19 cellular contexts compared by ENCODE assay signal in genomic region chr13:26619321-26619720, GRCh38.
A peak's percentile ranks its signal among the peaks of the same experiment; 100 is the strongest.
DNase-seq lines count a peak whose midpoint lies in the region; ATAC-seq, FAIRE-seq and TF ChIP-seq lines count a peak whose summit lies in the region.
"Had no signal": no experiment of that assay in that cellular context is flagged by ENCODE, and none has a peak within 500 bp of the region (broad histone marks: within the 10 kb centered on the region; RNA-seq: fewer than 3 reads in every experiment).

No MANE protein-coding gene starts in this region.

- peaks cover 12% of the 10 kb centered on the region for H3K79me2 ChIP-seq in endothelial cell of umbilical vein (ENCODE audit: control insufficient read depth, insufficient read depth, low read length)
- no peaks in the 10 kb centered on the region for H3K79me2 ChIP-seq in OCI-LY7 (ENCODE audit: insufficient read depth, low read depth, low read length)

- peaks cover 2 to 12% of the 10 kb centered on the region in 2 experiments for H3K36me3 ChIP-seq in endothelial cell of umbilical vein (ENCODE audit: control insufficient read depth in 2 of 2, extremely low read depth in 1 of 2, insufficient read depth in 2 of 2, low read length in 2 of 2)
- H3K36me3 ChIP-seq in OCI-LY7 (ENCODE audit: insufficient read depth, low read length): no peaks in the 10 kb centered on the region
- H3K36me3 ChIP-seq: uterus had no signal

- H4K20me1 ChIP-seq in endothelial cell of umbilical vein (replicated peaks; ENCODE audit: control insufficient read depth, extremely low read depth, insufficient read depth, low read length): peaks cover under 1% of the 10 kb centered on the region
- H4K20me1 ChIP-seq in OCI-LY7 (ENCODE audit: insufficient read depth, low read length): no peaks in the 10 kb centered on the region

- TF ChIP-seq POLR2A in endothelial cell of umbilical vein (IDR thresholded peaks at IDR 0.05; ENCODE audit: low read depth, low read length): no peak

- TF ChIP-seq CTCF in endothelial cell of umbilical vein (IDR thresholded peaks at IDR 0.05; ENCODE audit: extremely low read depth in 1 of 2, insufficient read depth in 1 of 2, low read depth in 1 of 2, low read length in 2 of 2): no peak
- TF ChIP-seq CTCF in OCI-LY7 (conservative IDR thresholded peaks at IDR 0.05; ENCODE audit: low read length): no peak

- no peaks in the 10 kb centered on the region for H3K9me1 ChIP-seq in endothelial cell of umbilical vein (replicated peaks; ENCODE audit: control insufficient read depth, extremely low read depth, insufficient read depth, low read length)

- H3K4me3 ChIP-seq in endothelial cell of umbilical vein (replicated peaks in 1 of 3; ENCODE audit: insufficient read depth in 1 of 3, low read depth in 1 of 3, low read length in 3 of 3) (no peak overlapping the region), OCI-LY7 (ENCODE audit: low read depth, low read length, poor library complexity, severe bottlenecking) (no peak overlapping the region)
- H3K4me3 ChIP-seq: spleen, uterus had no signal

- no peaks in the 10 kb centered on the region for H3K4me1 ChIP-seq in endothelial cell of umbilical vein (ENCODE audit: control insufficient read depth, extremely low read depth, insufficient read depth, low read length)
- H3K4me1 ChIP-seq in OCI-LY7 (ENCODE audit: insufficient read depth, low read length, poor library complexity, severe bottlenecking): no peaks in the 10 kb centered on the region
- H3K4me1 ChIP-seq: uterus had no signal

- H3K27ac ChIP-seq in endothelial cell of umbilical vein (ENCODE audit: insufficient read depth, low read depth, low read length): no peak overlapping the region
- H3K27ac ChIP-seq in OCI-LY7 (ENCODE audit: low read depth, low read length, poor library complexity, severe bottlenecking): no peak overlapping the region
- H3K27ac ChIP-seq: spleen, uterus had no signal

- H3K4me2 ChIP-seq in endothelial cell of umbilical vein (ENCODE audit: insufficient read depth, low read length) (no peak overlapping the region), OCI-LY7 (ENCODE audit: low read length) (no peak overlapping the region)

- H3K9me2 ChIP-seq in OCI-LY7 (ENCODE audit: insufficient read depth, low read length): no peaks in the 10 kb centered on the region

- POLR2A ChIA-PET in endothelial cell of umbilical vein (lab: Charles Lee): no interaction called here
- POLR2A ChIA-PET in OCI-LY7 (lab: Charles Lee): no interaction called here

- peak; percentile 82 for DNase-seq in EH (ENCODE audit: low read depth)
- peak; percentile 6 for DNase-seq in OCI-M1 (lab: John Stamatoyannopoulos, UW)
- no peak for DNase-seq in endothelial cell of umbilical vein (ENCODE audit: low read depth, low spot score)
- peak; percentile 59 for DNase-seq in non-pigmented ciliary epithelial cell (ENCODE audit: low read depth)
- no peak for DNase-seq in NCI-H510A (lab: John Stamatoyannopoulos, UW)
- DNase-seq in OCI-LY7 (ENCODE audit: low spot score): no peak
- DNase-seq: activated naive CD4-positive, alpha-beta T cell treated with anti-CD3 and anti-CD28 coated beads, Interleukin-2, amount 50 U/mL, for 16 hours; DMS79; H9; hippocampal formation; left colon; NCI-H1436 treated with DMSO at 0.1 percent for 48 hours; spleen; T-helper 1 cell; uterus had no signal

- H3K27me3 ChIP-seq in endothelial cell of umbilical vein (ENCODE audit: control insufficient read depth in 2 of 2, insufficient read depth in 2 of 2, low read length in 2 of 2): no peaks in the 10 kb centered on the region
- H3K27me3 ChIP-seq: spleen, uterus had no signal

- no TSS peak for BruUV-seq in endothelial cell of umbilical vein (replicated peaks; lab: Mats Ljungman, UMichigan)
- BruUV-seq in OCI-LY7 (replicated peaks; lab: Mats Ljungman, UMichigan): no TSS peak

- CTCF ChIA-PET in endothelial cell of umbilical vein (lab: Charles Lee): interaction anchor here (1.6 kb wide), 1 partner anchor 10 kb away, joined by 8 read pairs; no protein-coding TSS in a partner anchor
- CTCF ChIA-PET in OCI-LY7 (lab: Charles Lee; ENCODE audit: unreplicated experiment): no interaction called here

- no peak for FAIRE-seq in endothelial cell of umbilical vein (lab: Jason Lieb, UNC)

- H3K9me3 ChIP-seq in endothelial cell of umbilical vein (replicated peaks; ENCODE audit: control insufficient read depth, insufficient read depth, low read length) (peaks cover 2% of the 10 kb centered on the region), OCI-LY7 (ENCODE audit: low read length) (peaks cover 9% of the 10 kb centered on the region; the same call in 1 of the 2 replicates)

- H3K9ac ChIP-seq in endothelial cell of umbilical vein (replicated peaks; ENCODE audit: extremely low read depth, insufficient read depth, low read length): no peak overlapping the region

- H2AFZ ChIP-seq in endothelial cell of umbilical vein (ENCODE audit: low read depth, low read length) (no peak overlapping the region), OCI-LY7 (ENCODE audit: low read length) (no peak overlapping the region)

- dilution Hi-C loops in endothelial cell of umbilical vein (cut with MboI; ENCODE audit: extremely low pct_ligation_motif_present, low sequenced_read_pairs): no loop called here

- ATAC-seq in HG02970 (IDR thresholded peaks at IDR 0.05; ENCODE audit: low FRiP score, unreplicated experiment) (no peak), HG02759 (IDR thresholded peaks at IDR 0.05; ENCODE audit: unreplicated experiment) (no peak)
- ATAC-seq: activated CD4-positive, CD25-positive, alpha-beta regulatory T cell treated with anti-CD3 and anti-CD28 coated beads, Interleukin-2, amount 50 U/mL, for 24 hours; left colon; Panc1 had no signal

- intact Hi-C loops in endothelial cell of umbilical vein (cut with micrococcal nuclease): no loop called here
- intact Hi-C loops in OCI-LY7 (cut with micrococcal nuclease; ENCODE audit: unreplicated experiment): no loop called here

TF ChIP-seq in endothelial cell of umbilical vein, 7 proteins besides CTCF, POLR2A, EP300 and RAD21:
- no peak for TF ChIP-seq JUN (IDR thresholded peaks at IDR 0.05; ENCODE audit: borderline replicate concordance, insufficient read depth, insufficient read length, low read depth)
- peak; percentile 40 for TF ChIP-seq FOS (IDR thresholded peaks at IDR 0.05; ENCODE audit: borderline replicate concordance, insufficient read depth, low read length)

Comparison
In these comparisons a context has a peak if more than half of its experiments do, and no peak if none do; other contexts are left out.
1. DNase-seq: peak in EH (single experiment), OCI-M1 (single experiment) and non-pigmented ciliary epithelial cell (single experiment); none in endothelial cell of umbilical vein (single experiment), NCI-H510A (single experiment) and OCI-LY7 (single experiment).